ENCODE assay signal across 8 cellular contexts in the genomic region with DNA sequence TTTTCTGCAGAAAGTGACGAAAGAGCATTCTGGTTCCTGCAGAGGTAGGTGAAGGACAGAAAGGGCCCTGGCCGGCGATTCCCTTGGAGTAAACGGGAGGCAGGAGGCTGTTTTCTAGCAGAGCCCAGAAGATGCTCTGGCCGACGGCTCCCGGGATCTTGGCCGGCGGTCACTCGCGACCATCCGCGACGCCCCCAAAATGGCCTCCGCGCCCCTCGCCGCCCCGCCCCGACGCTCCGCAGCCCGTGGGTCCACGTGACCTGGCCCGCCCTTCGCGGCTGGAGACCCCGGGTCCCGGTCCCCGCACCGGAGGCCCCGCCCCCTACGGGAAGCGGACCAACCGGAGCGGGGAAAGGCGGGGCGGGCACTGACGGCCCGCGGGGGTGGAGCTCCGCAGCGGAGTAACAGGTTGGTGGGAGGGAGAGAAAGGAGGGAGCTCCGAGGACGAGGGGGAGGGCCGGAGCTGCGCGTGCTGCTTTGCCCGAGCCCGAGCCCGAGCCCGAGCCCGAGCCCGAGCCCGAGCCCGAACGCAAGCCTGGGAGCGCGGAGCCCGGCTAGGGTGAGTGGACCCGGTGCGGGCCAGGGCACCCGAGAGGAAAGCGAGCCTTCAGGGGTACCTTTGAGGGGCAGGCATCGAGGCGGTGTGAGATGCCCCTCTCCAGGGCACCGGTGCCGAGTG. TPM values are rescaled to one million over a fixed set of nuclear protein-coding genes. Genes with fewer than 3 reads are reported as not detected.
A peak's percentile ranks its signal among the peaks of the same experiment; 100 is the strongest.
DNase-seq lines count a peak whose midpoint lies in the region; ATAC-seq and TF ChIP-seq lines count a peak whose summit lies in the region.

A gene with protein sequence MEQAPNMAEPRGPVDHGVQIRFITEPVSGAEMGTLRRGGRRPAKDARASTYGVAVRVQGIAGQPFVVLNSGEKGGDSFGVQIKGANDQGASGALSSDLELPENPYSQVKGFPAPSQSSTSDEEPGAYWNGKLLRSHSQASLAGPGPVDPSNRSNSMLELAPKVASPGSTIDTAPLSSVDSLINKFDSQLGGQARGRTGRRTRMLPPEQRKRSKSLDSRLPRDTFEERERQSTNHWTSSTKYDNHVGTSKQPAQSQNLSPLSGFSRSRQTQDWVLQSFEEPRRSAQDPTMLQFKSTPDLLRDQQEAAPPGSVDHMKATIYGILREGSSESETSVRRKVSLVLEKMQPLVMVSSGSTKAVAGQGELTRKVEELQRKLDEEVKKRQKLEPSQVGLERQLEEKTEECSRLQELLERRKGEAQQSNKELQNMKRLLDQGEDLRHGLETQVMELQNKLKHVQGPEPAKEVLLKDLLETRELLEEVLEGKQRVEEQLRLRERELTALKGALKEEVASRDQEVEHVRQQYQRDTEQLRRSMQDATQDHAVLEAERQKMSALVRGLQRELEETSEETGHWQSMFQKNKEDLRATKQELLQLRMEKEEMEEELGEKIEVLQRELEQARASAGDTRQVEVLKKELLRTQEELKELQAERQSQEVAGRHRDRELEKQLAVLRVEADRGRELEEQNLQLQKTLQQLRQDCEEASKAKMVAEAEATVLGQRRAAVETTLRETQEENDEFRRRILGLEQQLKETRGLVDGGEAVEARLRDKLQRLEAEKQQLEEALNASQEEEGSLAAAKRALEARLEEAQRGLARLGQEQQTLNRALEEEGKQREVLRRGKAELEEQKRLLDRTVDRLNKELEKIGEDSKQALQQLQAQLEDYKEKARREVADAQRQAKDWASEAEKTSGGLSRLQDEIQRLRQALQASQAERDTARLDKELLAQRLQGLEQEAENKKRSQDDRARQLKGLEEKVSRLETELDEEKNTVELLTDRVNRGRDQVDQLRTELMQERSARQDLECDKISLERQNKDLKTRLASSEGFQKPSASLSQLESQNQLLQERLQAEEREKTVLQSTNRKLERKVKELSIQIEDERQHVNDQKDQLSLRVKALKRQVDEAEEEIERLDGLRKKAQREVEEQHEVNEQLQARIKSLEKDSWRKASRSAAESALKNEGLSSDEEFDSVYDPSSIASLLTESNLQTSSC (plus strand): TSS at position 431 of the 679 bp plus-strand sequence. CDS start 7,133 bp downstream, outside the sequence.

- TF ChIP-seq EP300 in Ishikawa (IDR thresholded peaks at IDR 0.05; ENCODE audit: borderline replicate concordance): peak; percentile 14; the same call in 1 of the 2 replicates

- peak within 1 kb of the TSS; percentile 78 for H3K9ac ChIP-seq in PC-3 (ENCODE audit: low read length)
- peak within 1 kb of the TSS; percentile 44 for H3K9ac ChIP-seq in muscle layer of colon (ENCODE audit: low read length)

- peaks cover 35% of the 10 kb centered on the region for H3K4me1 ChIP-seq in CD4-positive, CD25-positive, alpha-beta regulatory T cell (ENCODE audit: control insufficient read depth, insufficient read depth, low read length, poor library complexity, severe bottlenecking)
- peaks cover 50% of the 10 kb centered on the region for H3K4me1 ChIP-seq in PC-3 (ENCODE audit: insufficient read depth, low read length)
- H3K4me1 ChIP-seq in esophagus (ENCODE audit: control insufficient read depth in 2 of 2, insufficient read depth in 2 of 2, low read length in 1 of 2): peaks cover 9 to 14% of the 10 kb centered on the region in 2 donors
- H3K4me1 ChIP-seq in muscle layer of colon (ENCODE audit: insufficient read depth, low read length): peaks cover 18% of the 10 kb centered on the region

- peak within 1 kb of the TSS; percentile 87 to 98 (median 95) for H3K27ac Mint-ChIP-seq in CD4-positive, CD25-positive, alpha-beta regulatory T cell
- peak within 1 kb of the TSS; percentile 70 for H3K27ac Mint-ChIP-seq in activated T-cell treated with anti-CD3 and anti-CD28 coated beads, Interleukin-2, amount 50 U/mL, for 24 hours

- peaks cover 11% of the 10 kb centered on the region for H3F3A ChIP-seq in PC-3 (ENCODE audit: low read length, unreplicated experiment)

- H3K9me2 ChIP-seq in PC-3 (replicated peaks; ENCODE audit: low read length): no peaks in the 10 kb centered on the region

- TF ChIP-seq RAD21 in Ishikawa (IDR thresholded peaks at IDR 0.05; ENCODE audit: low read depth): no peak

- peaks cover 8 to 34% (median 15%) of the 10 kb centered on the region in 4 donors for H3K4me1 Mint-ChIP-seq in CD4-positive, CD25-positive, alpha-beta regulatory T cell
- peaks cover 27% of the 10 kb centered on the region for H3K4me1 Mint-ChIP-seq in activated T-cell treated with anti-CD3 and anti-CD28 coated beads, Interleukin-2, amount 50 U/mL, for 24 hours (ENCODE audit: low read depth)

- H3K27ac ChIP-seq in CD4-positive, CD25-positive, alpha-beta regulatory T cell (ENCODE audit: insufficient read depth, low read length, poor library complexity, severe bottlenecking): peak within 1 kb of the TSS; percentile 58
- peak within 1 kb of the TSS; percentile 96 for H3K27ac ChIP-seq in PC-3 (ENCODE audit: low read length)
- H3K27ac ChIP-seq in esophagus (ENCODE audit: low read depth in 2 of 2, low read length in 1 of 2): peak within 1 kb of the TSS; percentile 54 to 88
- H3K27ac ChIP-seq in muscle layer of colon (ENCODE audit: low read depth, low read length): peak within 1 kb of the TSS; percentile 73

- CTCF ChIA-PET in PC-3 (lab: Charles Lee): interaction anchor here (0.6 to 1.0 kb wide), 8 partner anchors 9 to 328 kb away, joined by 3 to 6 read pairs (median 3); no protein-coding TSS in a partner anchor

- TF ChIP-seq CTCF in PC-3 (conservative IDR thresholded peaks at IDR 0.05; ENCODE audit: low read depth, low read length): no peak

- H3K9me3 ChIP-seq in CD4-positive, CD25-positive, alpha-beta regulatory T cell (ENCODE audit: control insufficient read depth in 2 of 2, low read length in 2 of 2): no peaks in the 10 kb centered on the region
- H3K9me3 ChIP-seq in PC-3 (ENCODE audit: low read length): no peaks in the 10 kb centered on the region
- no peaks in the 10 kb centered on the region for H3K9me3 ChIP-seq in esophagus (ENCODE audit: control insufficient read depth in 2 of 2, insufficient read depth in 1 of 2, low read depth in 1 of 2, low read length in 1 of 2)
- H3K9me3 ChIP-seq in muscle layer of colon (ENCODE audit: low read length): no peaks in the 10 kb centered on the region

- 0 to 1% methylated on average over 58 to 68 of the region's 68 CpGs for WGBS in esophagus, 2 donors

- H3K4me3 Mint-ChIP-seq in CD4-positive, CD25-positive, alpha-beta regulatory T cell: peak within 1 kb of the TSS; percentile 97 to 100 (median 98)
- H3K4me3 Mint-ChIP-seq in activated T-cell treated with anti-CD3 and anti-CD28 coated beads, Interleukin-2, amount 50 U/mL, for 24 hours: peak within 1 kb of the TSS; percentile 80

- H3K36me3 Mint-ChIP-seq in CD4-positive, CD25-positive, alpha-beta regulatory T cell: no peaks in the 10 kb centered on the region
- H3K36me3 Mint-ChIP-seq in activated T-cell treated with anti-CD3 and anti-CD28 coated beads, Interleukin-2, amount 50 U/mL, for 24 hours (ENCODE audit: low read depth): no peaks in the 10 kb centered on the region

- H4K20me1 ChIP-seq in PC-3 (ENCODE audit: low read length): no peaks in the 10 kb centered on the region

- intact Hi-C loops in PC-3 (cut with micrococcal nuclease): loop anchor here (1.0 to 2.0 kb wide), 3 partner anchors 16 to 67 kb away; no protein-coding TSS in a partner anchor

- H3K36me3 ChIP-seq in CD4-positive, CD25-positive, alpha-beta regulatory T cell (ENCODE audit: control insufficient read depth, insufficient read depth, low read length): no peaks in the 10 kb centered on the region
- no peaks in the 10 kb centered on the region for H3K36me3 ChIP-seq in PC-3 (ENCODE audit: low read depth, low read length)
- no peaks in the 10 kb centered on the region for H3K36me3 ChIP-seq in esophagus (ENCODE audit: control insufficient read depth in 2 of 2, insufficient read depth in 2 of 2, low read length in 1 of 2)
- no peaks in the 10 kb centered on the region for H3K36me3 ChIP-seq in muscle layer of colon (ENCODE audit: insufficient read depth, low read length)

- H2AFZ ChIP-seq in PC-3 (ENCODE audit: low read length): peak within 1 kb of the TSS; percentile 82

- no peaks in the 10 kb centered on the region for H3K9me3 Mint-ChIP-seq in CD4-positive, CD25-positive, alpha-beta regulatory T cell
- no peaks in the 10 kb centered on the region for H3K9me3 Mint-ChIP-seq in activated T-cell treated with anti-CD3 and anti-CD28 coated beads, Interleukin-2, amount 50 U/mL, for 24 hours

- POLR2A ChIA-PET in PC-3 (lab: Charles Lee; ENCODE audit: unreplicated experiment): interaction anchor here (0.6 to 1.7 kb wide), 7 partner anchors 16 to 457 kb away, joined by 3 to 12 read pairs (median 6); partner anchors contain the start of genes PI4KB and TUFT1

- peak; percentile 95 to 96 for ATAC-seq in CD4-positive, CD25-positive, alpha-beta regulatory T cell (ENCODE audit: low read depth in 2 of 2)
- ATAC-seq in GM21423 (IDR thresholded peaks at IDR 0.05; ENCODE audit: unreplicated experiment) (peak; percentile 77), PC-3 (peak; percentile 80)

- BruUV-seq in PC-3 (replicated peaks; lab: Mats Ljungman, UMichigan): no TSS peak

- peaks cover 3% of the 10 kb centered on the region for H3K27me3 Mint-ChIP-seq in CD4-positive, CD25-positive, alpha-beta regulatory T cell
- no peaks in the 10 kb centered on the region for H3K27me3 Mint-ChIP-seq in activated T-cell treated with anti-CD3 and anti-CD28 coated beads, Interleukin-2, amount 50 U/mL, for 24 hours

- H3K4me2 ChIP-seq in PC-3 (ENCODE audit: low read length): peak within 1 kb of the TSS; percentile 95

- no peaks in the 10 kb centered on the region for H3K27me3 ChIP-seq in CD4-positive, CD25-positive, alpha-beta regulatory T cell (ENCODE audit: control insufficient read depth, insufficient read depth, low read length)
- H3K27me3 ChIP-seq in PC-3 (ENCODE audit: low read length) (no peaks in the 10 kb centered on the region), esophagus (ENCODE audit: control insufficient read depth in 1 of 2, insufficient read depth in 2 of 2, low read length in 2 of 2) (no peaks in the 10 kb centered on the region), muscle layer of colon (ENCODE audit: control insufficient read depth in 1 of 2, insufficient read depth in 2 of 2, low read length in 2 of 2) (no peaks in the 10 kb centered on the region)

- DNase-seq in CD4-positive, CD25-positive, alpha-beta regulatory T cell: peak; percentile 84 to 91 (median 87)
- DNase-seq in PC-3: peak; percentile 95
- DNase-seq in activated T-cell treated with anti-CD3 and anti-CD28 coated beads, Interleukin-2, amount 50 U/mL, for 24 hours: peak; percentile 89
- peak; percentile 60 to 75 for DNase-seq in stimulated activated CD8-positive, alpha-beta memory T cell treated with anti-CD3 and anti-CD28 coated beads, Interleukin-4, amount 100 ng/mL, for 4 hours (ENCODE audit: low read depth in 2 of 2, low spot score in 1 of 2)

- peaks cover 35% of the 10 kb centered on the region for H3K79me2 ChIP-seq in PC-3 (ENCODE audit: low read length)

- H3K4me3 ChIP-seq in CD4-positive, CD25-positive, alpha-beta regulatory T cell (ENCODE audit: low read depth, low read length): peak within 1 kb of the TSS; percentile 86
- H3K4me3 ChIP-seq in PC-3 (ENCODE audit: low read length): peak within 1 kb of the TSS; percentile 84
- peak within 1 kb of the TSS; percentile 65 to 67 for H3K4me3 ChIP-seq in esophagus (ENCODE audit: low read depth in 1 of 2, low read length in 2 of 2)
- H3K4me3 ChIP-seq in muscle layer of colon (ENCODE audit: low read depth in 1 of 2, low read length in 2 of 2): peak within 1 kb of the TSS; percentile 64 to 88

RNA-seq across cellular contexts. Expression of the gene that starts here (rescaled TPM):
- total RNA-seq in CD4-positive, CD25-positive, alpha-beta regulatory T cell: 0.37 TPM
- polyA plus RNA-seq in CD4-positive, CD25-positive, alpha-beta regulatory T cell: 1 to 10 TPM in 1 of 4 donors, under 1 TPM in 1, not detected in 2; 0.37 to 1.2 TPM
- total RNA-seq in PC-3 (2014; rRNA removed): 13.3 and 20.1 TPM in 2 replicates
- 10 to 100 TPM; 10.5 to 13.7 TPM for polyA plus RNA-seq in esophagus

Comparison
In these comparisons a context has a peak if more than half of its experiments do, and no peak if none do; other contexts are left out.
1. Peak in every context shown above with its lines: DNase-seq, ATAC-seq, H3K4me3 ChIP-seq and H3K27ac ChIP-seq.
2. RNA of the gene that starts here (total RNA-seq): 13.3 to 20.1 TPM in PC-3; 0.37 TPM in CD4-positive, CD25-positive, alpha-beta regulatory T cell (single experiment); every median in the first group is over 10 times any median in the second.
3. RNA of the gene that starts here (polyA plus RNA-seq): 10.5 to 13.7 TPM in esophagus; 0.37 to 1.2 TPM in CD4-positive, CD25-positive, alpha-beta regulatory T cell; every median in the first group is over 4 times any median in the second.